1 cellular context compared by ENCODE assay signal in the genomic region with DNA sequence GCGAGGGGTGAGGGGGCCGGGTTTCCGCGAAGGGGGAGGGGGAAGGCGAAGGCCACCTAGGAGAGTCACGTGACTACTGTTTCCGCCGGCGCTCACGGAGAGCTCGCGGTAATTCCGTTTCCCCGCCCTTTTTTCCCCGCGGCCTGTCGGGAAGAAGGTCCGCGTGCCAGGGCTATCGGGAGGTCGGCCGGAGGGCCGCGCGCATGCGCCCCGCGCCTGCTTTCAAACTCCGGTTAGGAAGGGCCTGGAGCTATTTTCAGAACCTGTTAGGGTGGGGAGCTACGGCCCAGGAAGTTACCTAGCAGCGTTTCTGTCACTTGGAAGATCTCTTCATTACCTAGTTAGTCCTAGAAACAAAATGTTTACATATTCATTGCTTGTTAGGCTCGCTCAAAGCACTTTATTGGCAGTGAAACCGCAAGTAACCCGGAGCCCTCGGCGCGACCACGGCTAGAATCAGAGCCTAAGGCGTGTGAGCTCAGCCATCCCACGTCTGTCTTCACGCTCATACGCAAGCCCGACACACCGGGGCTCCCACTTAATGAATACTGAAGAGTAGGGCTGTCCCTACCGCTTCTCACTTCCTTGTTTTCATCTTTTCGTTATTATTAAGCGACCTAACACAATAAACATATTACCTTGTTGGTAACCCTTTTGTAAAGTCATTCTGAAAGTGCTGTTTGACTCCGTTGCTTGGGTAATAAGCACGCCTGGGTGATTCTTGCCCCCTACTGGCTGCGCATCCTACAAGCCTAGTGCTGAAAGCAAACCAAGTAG.
A peak's percentile ranks its signal among the peaks of the same experiment; 100 is the strongest.
TF ChIP-seq lines count a peak whose summit lies in the region.

No MANE protein-coding gene starts in this region.

TF ChIP-seq in HEK293, 187 proteins besides CTCF, POLR2A, EP300 and RAD21 (continued from another document and continues in another):
- TF ChIP-seq ZSCAN30 (tag by site-specific recombination; IDR thresholded peaks at IDR 0.05) (no peak), ZNF16 (tag by site-specific recombination; IDR thresholded peaks at IDR 0.05; ENCODE audit: low read depth) (no peak), ZNF843 (tag by site-specific recombination; IDR thresholded peaks at IDR 0.05) (no peak), IKZF3 (tag by site-specific recombination; IDR thresholded peaks at IDR 0.05) (peak; percentile 63), ZBTB48 (tag by site-specific recombination; IDR thresholded peaks at IDR 0.05) (peak; percentile 75), ZNF837 (tag by site-specific recombination; IDR thresholded peaks at IDR 0.05) (no peak), YY2 (tag by site-specific recombination; IDR thresholded peaks at IDR 0.05) (no peak), ZNF571 (tag by site-specific recombination; IDR thresholded peaks at IDR 0.05) (no peak), ZFP37 (tag by site-specific recombination; IDR thresholded peaks at IDR 0.05) (peak; percentile 65; the same call in 1 of the 2 replicates), MZF1 (tag by site-specific recombination; IDR thresholded peaks at IDR 0.05; ENCODE audit: borderline replicate concordance) (no peak; the same call in 1 of the 2 replicates), ZNF621 (tag by site-specific recombination; IDR thresholded peaks at IDR 0.05) (no peak), ZNF155 (tag by site-specific recombination; IDR thresholded peaks at IDR 0.05) (no peak), EGR2 (tag by site-specific recombination; IDR thresholded peaks at IDR 0.05; ENCODE audit: low read depth) (no peak), ZNF302 (tag by site-specific recombination; IDR thresholded peaks at IDR 0.05; ENCODE audit: low read depth) (no peak), SETDB1 (IDR thresholded peaks at IDR 0.05; ENCODE audit: insufficient read length, low read length) (no peak), ZNF19 (tag by site-specific recombination; IDR thresholded peaks at IDR 0.05; ENCODE audit: low read depth) (no peak), TCF7L2 (IDR thresholded peaks at IDR 0.05; ENCODE audit: borderline replicate concordance, low read depth, low read length) (no peak), ZNF324 (tag by site-specific recombination; IDR thresholded peaks at IDR 0.05) (no peak), ATF2 (tag by site-specific recombination; IDR thresholded peaks at IDR 0.05; ENCODE audit: low read depth) (no peak), ZNF654 (tag by site-specific recombination; IDR thresholded peaks at IDR 0.05; ENCODE audit: low read depth) (peak; percentile 60), ZNF701 (tag by site-specific recombination; IDR thresholded peaks at IDR 0.05) (no peak), ZNF341 (tag by site-specific recombination; IDR thresholded peaks at IDR 0.05; ENCODE audit: low read depth) (peak; percentile 15; the same call in 1 of the 2 replicates), ZBTB7A (tag by site-specific recombination; IDR thresholded peaks at IDR 0.05; ENCODE audit: low read depth) (peak; percentile 13; the same call in 1 of the 2 replicates), ZNF626 (tag by site-specific recombination; IDR thresholded peaks at IDR 0.05) (no peak), ZNF473 (tag by site-specific recombination; IDR thresholded peaks at IDR 0.05) (no peak), HOXD13 (CRISPR knock-in tag; IDR thresholded peaks at IDR 0.05; ENCODE audit: borderline replicate concordance) (no peak), ZNF175 (tag by site-specific recombination; IDR thresholded peaks at IDR 0.05) (no peak), GLIS2 (tag by site-specific recombination; IDR thresholded peaks at IDR 0.05) (peak; percentile 18; the same call in 1 of the 2 replicates), MEIS1 (CRISPR knock-in tag; IDR thresholded peaks at IDR 0.05; ENCODE audit: borderline replicate concordance) (no peak), RBAK (tag by site-specific recombination; IDR thresholded peaks at IDR 0.05) (no peak), ZNF830 (tag by site-specific recombination; IDR thresholded peaks at IDR 0.05; ENCODE audit: low read depth) (no peak), ZNF335 (tag by site-specific recombination; conservative IDR thresholded peaks at IDR 0.05) (peak; percentile 73), ZNF37A (tag by site-specific recombination; IDR thresholded peaks at IDR 0.05) (no peak), ZNF600 (tag by site-specific recombination; IDR thresholded peaks at IDR 0.05) (peak; percentile 78; the same call in 1 of the 2 replicates), ZEB2 (tag by site-specific recombination; IDR thresholded peaks at IDR 0.05) (peak; percentile 76), ZNF558 (tag by site-specific recombination; IDR thresholded peaks at IDR 0.05) (no peak), ZNF792 (tag by site-specific recombination; IDR thresholded peaks at IDR 0.05) (no peak), ZNF157 (tag by site-specific recombination; IDR thresholded peaks at IDR 0.05) (no peak), ZNF146 (tag by site-specific recombination; IDR thresholded peaks at IDR 0.05) (no peak), ZNF791 (tag by site-specific recombination; IDR thresholded peaks at IDR 0.05) (no peak), ZNF530 (tag by site-specific recombination; IDR thresholded peaks at IDR 0.05; ENCODE audit: low read depth) (no peak), ZNF529 (tag by site-specific recombination; IDR thresholded peaks at IDR 0.05; ENCODE audit: insufficient replicate concordance) (no peak)
- TF ChIP-seq, protein P1, sequence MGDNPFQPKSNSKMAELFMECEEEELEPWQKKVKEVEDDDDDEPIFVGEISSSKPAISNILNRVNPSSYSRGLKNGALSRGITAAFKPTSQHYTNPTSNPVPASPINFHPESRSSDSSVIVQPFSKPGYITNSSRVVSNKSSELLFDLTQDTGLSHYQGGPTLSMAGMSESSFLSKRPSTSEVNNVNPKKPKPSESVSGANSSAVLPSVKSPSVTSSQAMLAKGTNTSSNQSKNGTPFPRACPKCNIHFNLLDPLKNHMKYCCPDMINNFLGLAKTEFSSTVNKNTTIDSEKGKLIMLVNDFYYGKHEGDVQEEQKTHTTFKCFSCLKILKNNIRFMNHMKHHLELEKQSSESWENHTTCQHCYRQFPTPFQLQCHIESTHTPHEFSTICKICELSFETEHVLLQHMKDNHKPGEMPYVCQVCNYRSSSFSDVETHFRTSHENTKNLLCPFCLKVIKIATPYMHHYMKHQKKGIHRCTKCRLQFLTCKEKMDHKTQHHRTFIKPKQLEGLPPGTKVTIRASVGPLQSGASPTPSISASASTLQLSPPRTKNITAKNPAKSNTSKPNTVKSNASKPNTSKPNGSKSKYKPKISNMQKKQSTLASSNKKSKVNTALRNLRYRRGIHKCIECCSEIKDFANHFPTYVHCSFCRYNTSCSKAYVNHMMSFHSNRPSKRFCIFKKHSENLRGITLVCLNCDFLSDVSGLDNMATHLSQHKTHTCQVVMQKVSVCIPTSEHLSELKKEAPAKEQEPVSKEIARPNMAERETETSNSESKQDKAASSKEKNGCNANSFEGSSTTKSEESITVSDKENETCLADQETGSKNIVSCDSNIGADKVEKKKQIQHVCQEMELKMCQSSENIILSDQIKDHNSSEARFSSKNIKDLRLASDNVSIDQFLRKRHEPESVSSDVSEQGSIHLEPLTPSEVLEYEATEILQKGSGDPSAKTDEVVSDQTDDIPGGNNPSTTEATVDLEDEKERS (tag by site-specific recombination; IDR thresholded peaks at IDR 0.05), result no peak
- TF ChIP-seq, protein P2, sequence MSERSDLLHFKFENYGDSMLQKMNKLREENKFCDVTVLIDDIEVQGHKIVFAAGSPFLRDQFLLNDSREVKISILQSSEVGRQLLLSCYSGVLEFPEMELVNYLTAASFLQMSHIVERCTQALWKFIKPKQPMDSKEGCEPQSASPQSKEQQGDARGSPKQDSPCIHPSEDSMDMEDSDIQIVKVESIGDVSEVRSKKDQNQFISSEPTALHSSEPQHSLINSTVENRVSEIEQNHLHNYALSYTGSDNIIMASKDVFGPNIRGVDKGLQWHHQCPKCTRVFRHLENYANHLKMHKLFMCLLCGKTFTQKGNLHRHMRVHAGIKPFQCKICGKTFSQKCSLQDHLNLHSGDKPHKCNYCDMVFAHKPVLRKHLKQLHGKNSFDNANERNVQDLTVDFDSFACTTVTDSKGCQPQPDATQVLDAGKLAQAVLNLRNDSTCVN (tag by site-specific recombination; optimal IDR thresholded peaks at IDR 0.05), result peak; percentile 79
- TF ChIP-seq, protein P3, sequence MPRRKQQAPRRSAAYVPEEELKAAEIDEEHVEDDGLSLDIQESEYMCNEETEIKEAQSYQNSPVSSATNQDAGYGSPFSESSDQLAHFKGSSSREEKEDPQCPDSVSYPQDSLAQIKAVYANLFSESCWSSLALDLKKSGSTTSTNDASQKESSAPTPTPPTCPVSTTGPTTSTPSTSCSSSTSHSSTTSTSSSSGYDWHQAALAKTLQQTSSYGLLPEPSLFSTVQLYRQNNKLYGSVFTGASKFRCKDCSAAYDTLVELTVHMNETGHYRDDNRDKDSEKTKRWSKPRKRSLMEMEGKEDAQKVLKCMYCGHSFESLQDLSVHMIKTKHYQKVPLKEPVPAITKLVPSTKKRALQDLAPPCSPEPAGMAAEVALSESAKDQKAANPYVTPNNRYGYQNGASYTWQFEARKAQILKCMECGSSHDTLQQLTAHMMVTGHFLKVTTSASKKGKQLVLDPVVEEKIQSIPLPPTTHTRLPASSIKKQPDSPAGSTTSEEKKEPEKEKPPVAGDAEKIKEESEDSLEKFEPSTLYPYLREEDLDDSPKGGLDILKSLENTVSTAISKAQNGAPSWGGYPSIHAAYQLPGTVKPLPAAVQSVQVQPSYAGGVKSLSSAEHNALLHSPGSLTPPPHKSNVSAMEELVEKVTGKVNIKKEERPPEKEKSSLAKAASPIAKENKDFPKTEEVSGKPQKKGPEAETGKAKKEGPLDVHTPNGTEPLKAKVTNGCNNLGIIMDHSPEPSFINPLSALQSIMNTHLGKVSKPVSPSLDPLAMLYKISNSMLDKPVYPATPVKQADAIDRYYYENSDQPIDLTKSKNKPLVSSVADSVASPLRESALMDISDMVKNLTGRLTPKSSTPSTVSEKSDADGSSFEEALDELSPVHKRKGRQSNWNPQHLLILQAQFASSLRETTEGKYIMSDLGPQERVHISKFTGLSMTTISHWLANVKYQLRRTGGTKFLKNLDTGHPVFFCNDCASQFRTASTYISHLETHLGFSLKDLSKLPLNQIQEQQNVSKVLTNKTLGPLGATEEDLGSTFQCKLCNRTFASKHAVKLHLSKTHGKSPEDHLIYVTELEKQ (tag by site-specific recombination; IDR thresholded peaks at IDR 0.05; ENCODE audit: borderline replicate concordance), result no peak
- TF ChIP-seq, protein P4, sequence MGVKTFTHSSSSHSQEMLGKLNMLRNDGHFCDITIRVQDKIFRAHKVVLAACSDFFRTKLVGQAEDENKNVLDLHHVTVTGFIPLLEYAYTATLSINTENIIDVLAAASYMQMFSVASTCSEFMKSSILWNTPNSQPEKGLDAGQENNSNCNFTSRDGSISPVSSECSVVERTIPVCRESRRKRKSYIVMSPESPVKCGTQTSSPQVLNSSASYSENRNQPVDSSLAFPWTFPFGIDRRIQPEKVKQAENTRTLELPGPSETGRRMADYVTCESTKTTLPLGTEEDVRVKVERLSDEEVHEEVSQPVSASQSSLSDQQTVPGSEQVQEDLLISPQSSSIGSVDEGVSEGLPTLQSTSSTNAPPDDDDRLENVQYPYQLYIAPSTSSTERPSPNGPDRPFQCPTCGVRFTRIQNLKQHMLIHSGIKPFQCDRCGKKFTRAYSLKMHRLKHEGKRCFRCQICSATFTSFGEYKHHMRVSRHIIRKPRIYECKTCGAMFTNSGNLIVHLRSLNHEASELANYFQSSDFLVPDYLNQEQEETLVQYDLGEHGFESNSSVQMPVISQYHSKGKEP (tag by site-specific recombination; IDR thresholded peaks at IDR 0.05), result no peak
- TF ChIP-seq, protein P5, sequence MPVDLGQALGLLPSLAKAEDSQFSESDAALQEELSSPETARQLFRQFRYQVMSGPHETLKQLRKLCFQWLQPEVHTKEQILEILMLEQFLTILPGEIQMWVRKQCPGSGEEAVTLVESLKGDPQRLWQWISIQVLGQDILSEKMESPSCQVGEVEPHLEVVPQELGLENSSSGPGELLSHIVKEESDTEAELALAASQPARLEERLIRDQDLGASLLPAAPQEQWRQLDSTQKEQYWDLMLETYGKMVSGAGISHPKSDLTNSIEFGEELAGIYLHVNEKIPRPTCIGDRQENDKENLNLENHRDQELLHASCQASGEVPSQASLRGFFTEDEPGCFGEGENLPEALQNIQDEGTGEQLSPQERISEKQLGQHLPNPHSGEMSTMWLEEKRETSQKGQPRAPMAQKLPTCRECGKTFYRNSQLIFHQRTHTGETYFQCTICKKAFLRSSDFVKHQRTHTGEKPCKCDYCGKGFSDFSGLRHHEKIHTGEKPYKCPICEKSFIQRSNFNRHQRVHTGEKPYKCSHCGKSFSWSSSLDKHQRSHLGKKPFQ (tag by site-specific recombination; IDR thresholded peaks at IDR 0.05), result peak; percentile 95
